ENCODE assay signal across 15 cellular contexts in genomic region chr6:136728033-136728939, GRCh38.
"Had no signal": no experiment of that assay in that cellular context is flagged by ENCODE, and none has a peak within 500 bp of the region (broad histone marks: within the 10 kb centered on the region; RNA-seq: fewer than 3 reads in every experiment).

No MANE protein-coding gene starts in this region.

- DNase-seq: activated CD4-positive, alpha-beta T cell treated with anti-CD3 and anti-CD28 coated beads for 48 hours; activated CD8-positive, alpha-beta memory T cell treated with anti-CD3 and anti-CD28 coated beads for 24 hours; activated naive CD4-positive, alpha-beta T cell treated with Interleukin-2 at 50 U/mL for 16 hours; hippocampal formation; mammary epithelial cell; naive thymus-derived CD8-positive, alpha-beta T cell; T-helper 1 cell; thyroid gland had no signal

- H3K9me3 Mint-ChIP-seq: activated T-helper 1 cell treated with anti-CD3 and anti-CD28 coated beads, Interleukin-12 subunit alpha, Interleukin-12 subunit beta, Interleukin-2, Interleukin-4 antibody, amounts not matched to agents 30 ng/mL and 10 ng/mL and 1 ng/mL, durations not matched to agents 14 hours and 24 hours and 36 hours; stimulated activated memory B cell treated with anti-CD40 and anti-IgM and Interleukin-4, amounts not matched to agents 10 μg/mL and 1 μg/mL and 100 μg/mL, for 72 hours had no signal

- FAIRE-seq: astrocyte, keratinocyte, urothelium cell line had no signal

- H3K4me3 Mint-ChIP-seq: activated T-helper 1 cell treated with anti-CD3 and anti-CD28 coated beads, Interleukin-12 subunit alpha, Interleukin-12 subunit beta, Interleukin-2, Interleukin-4 antibody, amounts not matched to agents 30 ng/mL and 10 ng/mL and 1 ng/mL, durations not matched to agents 14 hours and 24 hours and 36 hours; naive thymus-derived CD8-positive, alpha-beta T cell; stimulated activated memory B cell treated with anti-CD40 and anti-IgM and Interleukin-4, amounts not matched to agents 10 μg/mL and 1 μg/mL and 100 μg/mL, for 72 hours had no signal

- H3K27me3 Mint-ChIP-seq: naive thymus-derived CD8-positive, alpha-beta T cell; stimulated activated memory B cell treated with anti-CD40 and anti-IgM and Interleukin-4, amounts not matched to agents 10 μg/mL and 1 μg/mL and 100 μg/mL, for 72 hours had no signal

- ATAC-seq: esophagus mucosa; left lobe of liver; naive thymus-derived CD8-positive, alpha-beta T cell; stimulated activated memory B cell treated with anti-CD40 and anti-IgM and Interleukin-4, amounts not matched to agents 10 μg/mL and 1 μg/mL and 100 μg/mL, for 72 hours had no signal

- H3K27me3 ChIP-seq: thyroid gland had no signal

- H3K36me3 ChIP-seq: thyroid gland had no signal

- H3K9me3 ChIP-seq: thyroid gland had no signal

- H3K27ac ChIP-seq: thyroid gland had no signal

- H3K27ac Mint-ChIP-seq: activated T-helper 1 cell treated with anti-CD3 and anti-CD28 coated beads, Interleukin-12 subunit alpha, Interleukin-12 subunit beta, Interleukin-2, Interleukin-4 antibody, amounts not matched to agents 30 ng/mL and 10 ng/mL and 1 ng/mL, durations not matched to agents 14 hours and 24 hours and 36 hours; naive thymus-derived CD8-positive, alpha-beta T cell had no signal

- H3K4me3 ChIP-seq: thyroid gland had no signal
